In the genomic region with DNA sequence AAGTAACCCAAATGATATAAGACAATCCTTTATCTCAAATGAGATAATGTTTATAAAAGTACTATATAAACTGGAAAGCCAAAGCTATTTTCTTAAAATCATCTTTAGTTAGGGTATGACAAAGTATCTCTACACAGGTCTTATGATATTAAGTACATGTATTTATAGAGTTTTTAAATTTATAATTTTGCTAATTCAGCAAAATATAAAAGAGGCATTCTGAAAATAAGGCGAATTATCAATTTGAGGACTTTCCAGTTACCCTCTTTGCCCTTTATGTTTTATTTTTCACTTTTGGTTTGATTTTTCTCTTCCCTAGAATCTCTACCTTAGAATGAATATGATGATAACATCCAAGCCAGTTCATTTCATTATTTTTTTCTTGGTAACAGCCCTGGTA, we compare ENCODE assay signal across 38 cellular contexts.
"Had no signal": no experiment of that assay in that cellular context is flagged by ENCODE, and none has a peak within 500 bp of the region (broad histone marks: within the 10 kb centered on the region; RNA-seq: fewer than 3 reads in every experiment).

No MANE protein-coding gene starts in this region.

- H3K4me1 ChIP-seq: foreskin keratinocyte had no signal

- H3K27me3 ChIP-seq: adrenal gland, body of pancreas, dorsolateral prefrontal cortex, esophagus muscularis mucosa, foreskin keratinocyte, gastroesophageal sphincter, heart right ventricle had no signal

- ATAC-seq: activated CD4-positive, CD25-positive, alpha-beta regulatory T cell treated with anti-CD3 and anti-CD28 coated beads, Interleukin-2, amount 50 U/mL, for 24 hours; activated CD8-positive, alpha-beta memory T cell treated with anti-CD3 and anti-CD28 coated beads, Interleukin-2, amount 10 ng/mL, durations not matched to agents 7 days and 5 days; activated CD8-positive, alpha-beta T cell treated with anti-CD3 and anti-CD28 coated beads for 36 hours; activated naive CD8-positive, alpha-beta T cell treated with anti-CD3 and anti-CD28 coated beads, Interleukin-2, amount 50 U/mL, for 24 hours; body of pancreas; foreskin keratinocyte; gastroesophageal sphincter; heart right ventricle; T-helper 17 cell had no signal

- H3K9me3 Mint-ChIP-seq: activated B cell treated with CpG ODN at 0.5 μM for 24 hours; activated CD8-positive, alpha-beta T cell treated with anti-CD3 and anti-CD28 coated beads for 36 hours; activated naive CD4-positive, alpha-beta T cell treated with anti-CD3 and anti-CD28 coated beads for 36 hours; activated naive CD8-positive, alpha-beta T cell treated with anti-CD3 and anti-CD28 coated beads for 36 hours; activated naive CD8-positive, alpha-beta T cell treated with anti-CD3 and anti-CD28 coated beads, Interleukin-2, amount 50 U/mL, for 24 hours; activated T-helper 1 cell treated with anti-CD3 and anti-CD28 coated beads, Interleukin-12 subunit alpha, Interleukin-12 subunit beta, Interleukin-2, Interleukin-4 antibody, amounts not matched to agents 30 ng/mL and 10 ng/mL and 1 ng/mL, durations not matched to agents 14 hours and 24 hours and 36 hours; activated T-helper 2 cell treated with anti-CD3 and anti-CD28 coated beads, Interferon-gamma antibody, Interleukin-2, Interleukin-4, amounts not matched to agents 10 μg/mL and 5 μg/mL and 100 μg/mL, durations not matched to agents 14 hours and 24 hours and 36 hours; dendritic cell treated with granulocyte-macrophage colony-stimulating factor and Interleukin-4, amounts not matched to agents 40 ng/mL and 50 ng/mL, for 4 days; endodermal cell; T-helper 2 cell treated with Interferon-gamma antibody and Interleukin-4, amounts not matched to agents 5 μg/mL and 100 μg/mL, for 36 hours had no signal

- H3K9me3 ChIP-seq: adrenal gland, body of pancreas, esophagus muscularis mucosa, gastroesophageal sphincter, heart right ventricle had no signal

- H3K36me3 Mint-ChIP-seq: activated CD8-positive, alpha-beta memory T cell treated with anti-CD3 and anti-CD28 coated beads, Interleukin-2, amount 10 ng/mL, durations not matched to agents 7 days and 5 days; activated naive CD4-positive, alpha-beta T cell treated with anti-CD3 and anti-CD28 coated beads, Interleukin-2, amount 50 U/mL, for 24 hours; activated naive CD8-positive, alpha-beta T cell treated with anti-CD3 and anti-CD28 coated beads for 36 hours had no signal

- H3K27me3 Mint-ChIP-seq: activated CD8-positive, alpha-beta memory T cell treated with anti-CD3 and anti-CD28 coated beads, Interleukin-2, amount 10 ng/mL, durations not matched to agents 7 days and 5 days; activated naive CD4-positive, alpha-beta T cell treated with anti-CD3 and anti-CD28 coated beads, Interleukin-2, amount 50 U/mL, for 24 hours; activated naive CD8-positive, alpha-beta T cell treated with anti-CD3 and anti-CD28 coated beads, Interleukin-2, amount 50 U/mL, for 24 hours; dendritic cell treated with granulocyte-macrophage colony-stimulating factor and Interleukin-4, amounts not matched to agents 40 ng/mL and 50 ng/mL, for 4 days; T-helper 17 cell had no signal

- H3K36me3 ChIP-seq: adrenal gland, esophagus muscularis mucosa, gastroesophageal sphincter, heart right ventricle, WERI-Rb-1 had no signal

- DNase-seq: activated B cell treated with CpG ODN at 0.5 μM for 24 hours; activated CD4-positive, alpha-beta T cell treated with anti-CD3 and anti-CD28 coated beads for 48 hours; activated CD4-positive, alpha-beta T cell treated with anti-CD3 and anti-CD28 coated beads, Interleukin-2, amount 50 U/mL, for 1 hour; activated CD4-positive, alpha-beta T cell treated with anti-CD3 and anti-CD28 coated beads, Interleukin-2, amount 50 U/mL, for 48 hours; activated CD8-positive, alpha-beta memory T cell treated with anti-CD3 and anti-CD28 coated beads, Interleukin-2, amount 10 ng/mL, durations not matched to agents 7 days and 5 days; activated CD8-positive, alpha-beta memory T cell treated with anti-CD3 and anti-CD28 coated beads, Interleukin-2, amount 50 U/mL, for 4 hours; activated CD8-positive, alpha-beta T cell treated with anti-CD3 and anti-CD28 coated beads for 36 hours; activated effector memory CD4-positive, alpha-beta T cell treated with anti-CD3 and anti-CD28 coated beads, Interleukin-2, amount 50 U/mL, for 16 hours; activated naive CD4-positive, alpha-beta T cell treated with anti-CD3 and anti-CD28 coated beads for 36 hours; activated naive CD8-positive, alpha-beta T cell treated with anti-CD3 and anti-CD28 coated beads for 36 hours; activated naive CD8-positive, alpha-beta T cell treated with anti-CD3 and anti-CD28 coated beads, Interleukin-2, amount 50 U/mL, for 24 hours; activated T-cell treated with anti-CD3 and anti-CD28 coated beads, Interleukin-2, amount 50 U/mL, for 1 hour; activated T-cell treated with anti-CD3 and anti-CD28 coated beads, Interleukin-2, amount 50 U/mL, for 48 hours; adrenal gland; amygdala; aorta; body of pancreas; caudate nucleus; cerebellar nuclear complex; dorsolateral prefrontal cortex; effector memory CD4-positive, alpha-beta T cell; endodermal cell; erythroblast; foreskin keratinocyte; heart right ventricle; T-helper 1 cell; T-helper 17 cell; T1000; WERI-Rb-1 had no signal

- H3K4me3 Mint-ChIP-seq: activated B cell treated with CpG ODN at 0.5 μM for 24 hours; activated CD8-positive, alpha-beta memory T cell treated with anti-CD3 and anti-CD28 coated beads, Interleukin-2, amount 10 ng/mL, durations not matched to agents 7 days and 5 days; activated CD8-positive, alpha-beta T cell treated with anti-CD3 and anti-CD28 coated beads for 36 hours; activated naive CD4-positive, alpha-beta T cell treated with anti-CD3 and anti-CD28 coated beads for 36 hours; activated naive CD4-positive, alpha-beta T cell treated with anti-CD3 and anti-CD28 coated beads, Interleukin-2, amount 50 U/mL, for 24 hours; activated naive CD8-positive, alpha-beta T cell treated with anti-CD3 and anti-CD28 coated beads for 36 hours; activated naive CD8-positive, alpha-beta T cell treated with anti-CD3 and anti-CD28 coated beads, Interleukin-2, amount 50 U/mL, for 24 hours; activated T-helper 1 cell treated with anti-CD3 and anti-CD28 coated beads, Interleukin-12 subunit alpha, Interleukin-12 subunit beta, Interleukin-2, Interleukin-4 antibody, amounts not matched to agents 30 ng/mL and 10 ng/mL and 1 ng/mL, durations not matched to agents 14 hours and 24 hours and 36 hours; dendritic cell treated with granulocyte-macrophage colony-stimulating factor and Interleukin-4, amounts not matched to agents 40 ng/mL and 50 ng/mL, for 4 days; endodermal cell; T-helper 17 cell; T-helper 2 cell treated with Interferon-gamma antibody and Interleukin-4, amounts not matched to agents 5 μg/mL and 100 μg/mL, for 36 hours had no signal

- H3K4me3 ChIP-seq: adrenal gland, body of pancreas, coronary artery, dorsolateral prefrontal cortex, esophagus muscularis mucosa, gastroesophageal sphincter, heart right ventricle had no signal

- H3K27ac ChIP-seq: adrenal gland, body of pancreas, coronary artery, dorsolateral prefrontal cortex, esophagus muscularis mucosa, foreskin keratinocyte, gastroesophageal sphincter, WERI-Rb-1 had no signal

- H3K4me1 Mint-ChIP-seq: activated B cell treated with CpG ODN at 0.5 μM for 24 hours; activated CD8-positive, alpha-beta memory T cell treated with anti-CD3 and anti-CD28 coated beads, Interleukin-2, amount 10 ng/mL, durations not matched to agents 7 days and 5 days; activated naive CD4-positive, alpha-beta T cell treated with anti-CD3 and anti-CD28 coated beads, Interleukin-2, amount 50 U/mL, for 24 hours; activated naive CD8-positive, alpha-beta T cell treated with anti-CD3 and anti-CD28 coated beads for 36 hours; activated naive CD8-positive, alpha-beta T cell treated with anti-CD3 and anti-CD28 coated beads, Interleukin-2, amount 50 U/mL, for 24 hours; T-helper 17 cell had no signal

- H3K27ac Mint-ChIP-seq: activated B cell treated with CpG ODN at 0.5 μM for 24 hours; activated CD8-positive, alpha-beta memory T cell treated with anti-CD3 and anti-CD28 coated beads, Interleukin-2, amount 10 ng/mL, durations not matched to agents 7 days and 5 days; activated CD8-positive, alpha-beta T cell treated with anti-CD3 and anti-CD28 coated beads for 36 hours; activated naive CD4-positive, alpha-beta T cell treated with anti-CD3 and anti-CD28 coated beads for 36 hours; activated naive CD4-positive, alpha-beta T cell treated with anti-CD3 and anti-CD28 coated beads, Interleukin-2, amount 50 U/mL, for 24 hours; activated naive CD8-positive, alpha-beta T cell treated with anti-CD3 and anti-CD28 coated beads for 36 hours; activated naive CD8-positive, alpha-beta T cell treated with anti-CD3 and anti-CD28 coated beads, Interleukin-2, amount 50 U/mL, for 24 hours; activated T-helper 1 cell treated with anti-CD3 and anti-CD28 coated beads, Interleukin-12 subunit alpha, Interleukin-12 subunit beta, Interleukin-2, Interleukin-4 antibody, amounts not matched to agents 30 ng/mL and 10 ng/mL and 1 ng/mL, durations not matched to agents 14 hours and 24 hours and 36 hours; activated T-helper 2 cell treated with anti-CD3 and anti-CD28 coated beads, Interferon-gamma antibody, Interleukin-2, Interleukin-4, amounts not matched to agents 10 μg/mL and 5 μg/mL and 100 μg/mL, durations not matched to agents 14 hours and 24 hours and 36 hours; dendritic cell treated with granulocyte-macrophage colony-stimulating factor and Interleukin-4, amounts not matched to agents 40 ng/mL and 50 ng/mL, for 4 days; endodermal cell; T-helper 17 cell; T-helper 2 cell treated with Interferon-gamma antibody and Interleukin-4, amounts not matched to agents 5 μg/mL and 100 μg/mL, for 36 hours had no signal
